ENCODE assay signal across 8 cellular contexts in genomic region chr17:42311240-42312034, GRCh38. TPM values are rescaled to one million over a fixed set of nuclear protein-coding genes. Genes with fewer than 3 reads are reported as not detected.
A peak's percentile ranks its signal among the peaks of the same experiment; 100 is the strongest.
DNase-seq lines count a peak whose midpoint lies in the region; ATAC-seq and TF ChIP-seq lines count a peak whose summit lies in the region.

No MANE protein-coding gene starts in this region.

- H3K9ac ChIP-seq in stomach smooth muscle (ENCODE audit: low read length in 2 of 2): peak overlapping the region; percentile 68 to 73
- H3K9ac ChIP-seq in PC-3 (ENCODE audit: low read length): no peak overlapping the region

- peak; percentile 31 for TF ChIP-seq POLR2A in GM19193 (IDR thresholded peaks at IDR 0.05; ENCODE audit: extremely low read depth, insufficient read depth, insufficient read length)

- peaks cover 19 to 53% of the 10 kb centered on the region in 2 donors for H3K4me1 ChIP-seq in left lung
- H3K4me1 ChIP-seq in stomach smooth muscle (ENCODE audit: control insufficient read depth, insufficient read depth, low read length): peaks cover 35% of the 10 kb centered on the region
- no peaks in the 10 kb centered on the region for H3K4me1 ChIP-seq in PC-3 (ENCODE audit: insufficient read depth, low read length)

- H3K4me3 ChIP-seq in left lung (no peak overlapping the region), stomach smooth muscle (ENCODE audit: low read length in 2 of 2) (peak overlapping the region; percentile 20 to 55), PC-3 (ENCODE audit: low read length) (no peak overlapping the region)

- no peaks in the 10 kb centered on the region for H3K9me2 ChIP-seq in PC-3 (replicated peaks; ENCODE audit: low read length)

- H4K20me1 ChIP-seq in PC-3 (ENCODE audit: low read length): no peaks in the 10 kb centered on the region

- no peaks in the 10 kb centered on the region for H3F3A ChIP-seq in PC-3 (ENCODE audit: low read length, unreplicated experiment)

- H3K79me2 ChIP-seq in PC-3 (ENCODE audit: low read length): no peaks in the 10 kb centered on the region

- TF ChIP-seq CTCF in left lung (IDR thresholded peaks at IDR 0.05) (no peak), GM20000 (IDR thresholded peaks at IDR 0.05; ENCODE audit: extremely low read depth, missing control alignments) (no peak), PC-3 (conservative IDR thresholded peaks at IDR 0.05; ENCODE audit: low read depth, low read length) (no peak)

- H3K27ac ChIP-seq in cingulate gyrus (ENCODE audit: low read depth, low read length) (peak overlapping the region; percentile 75), left lung (peak overlapping the region; percentile 60 to 63), stomach smooth muscle (ENCODE audit: low read length) (peak overlapping the region; percentile 98), PC-3 (ENCODE audit: low read length) (no peak overlapping the region)

- no peak overlapping the region for H2AFZ ChIP-seq in PC-3 (ENCODE audit: low read length)

- peak; percentile 95 for ATAC-seq in left lung
- no peak for ATAC-seq in HG03521 (IDR thresholded peaks at IDR 0.05; ENCODE audit: unreplicated experiment)
- ATAC-seq in PC-3: no peak

- BruUV-seq in PC-3 (replicated peaks; lab: Mats Ljungman, UMichigan): no TSS peak

- no peaks in the 10 kb centered on the region for H3K9me3 ChIP-seq in left lung
- H3K9me3 ChIP-seq in stomach smooth muscle (ENCODE audit: control insufficient read depth in 2 of 2, low read length in 2 of 2): no peaks in the 10 kb centered on the region
- no peaks in the 10 kb centered on the region for H3K9me3 ChIP-seq in PC-3 (ENCODE audit: low read length)

- POLR2A ChIA-PET in PC-3 (lab: Charles Lee; ENCODE audit: unreplicated experiment): no interaction called here

- H3K4me2 ChIP-seq in PC-3 (ENCODE audit: low read length): no peak overlapping the region

- DNase-seq in NCI-H82 treated with DMSO at 0.1 percent for 48 hours (lab: John Stamatoyannopoulos, UW; ENCODE audit: unreplicated experiment) (peak; percentile 84), left lung (peak; percentile 93), GM20000 (ENCODE audit: low spot score) (no peak), PC-3 (no peak)

- CTCF ChIA-PET in PC-3 (lab: Charles Lee): no interaction called here

- no peaks in the 10 kb centered on the region for H3K27me3 ChIP-seq in left lung
- no peaks in the 10 kb centered on the region for H3K27me3 ChIP-seq in stomach smooth muscle (ENCODE audit: control insufficient read depth in 1 of 2, insufficient read depth in 2 of 2, low read length in 2 of 2)
- H3K27me3 ChIP-seq in PC-3 (ENCODE audit: low read length): no peaks in the 10 kb centered on the region

- intact Hi-C loops in left lung (cut with DNase I): no loop called here
- intact Hi-C loops in PC-3 (cut with micrococcal nuclease): no loop called here

- peaks cover 0 to 94% of the 10 kb centered on the region in 2 donors for H3K36me3 ChIP-seq in left lung
- peaks cover 38 to 45% of the 10 kb centered on the region in 2 donors for H3K36me3 ChIP-seq in stomach smooth muscle (ENCODE audit: control insufficient read depth in 2 of 2, insufficient read depth in 2 of 2, low read length in 2 of 2)
- H3K36me3 ChIP-seq in PC-3 (ENCODE audit: low read depth, low read length): no peaks in the 10 kb centered on the region

RNA-seq across cellular contexts. Expression of gene STAT5A, which starts 23.1 kb away (rescaled TPM):
- 10 to 100 TPM; 29.3 to 47.4 TPM for total RNA-seq in left lung
- not detected in 2 replicates for total RNA-seq in PC-3 (2014; rRNA removed)

RNA-seq across cellular contexts. Expression of gene STAT5B, which starts 35.2 kb away (rescaled TPM):
- total RNA-seq in left lung: 10 to 100 TPM; 41.5 to 70.9 TPM
- total RNA-seq in PC-3 (2014; rRNA removed): not detected in 2 replicates

Comparison
In these comparisons a context has a peak if more than half of its experiments do, and no peak if none do; other contexts are left out.
1. DNase-seq: peak in NCI-H82 treated with DMSO at 0.1 percent for 48 hours (single experiment) and left lung (2 of 2); none in GM20000 (single experiment) and PC-3 (single experiment).
2. H3K4me3 ChIP-seq: peak in stomach smooth muscle (2 of 2); none in left lung (0 of 2) and PC-3 (single experiment).
3. RNA of gene STAT5A, which starts 23.1 kb away (total RNA-seq): 29.3 to 47.4 TPM in left lung; not detected in PC-3; every median in the first group is over 10 times any median in the second.
4. RNA of gene STAT5B, which starts 35.2 kb away (total RNA-seq): 41.5 to 70.9 TPM in left lung; not detected in PC-3; every median in the first group is over 10 times any median in the second.